Comparison of ENCODE assay signal across 31 cellular contexts in genomic region chr6:149366237-149366921, GRCh38. TPM values are rescaled to one million over a fixed set of nuclear protein-coding genes. Genes with fewer than 3 reads are reported as not detected.
A peak's percentile ranks its signal among the peaks of the same experiment; 100 is the strongest.
DNase-seq lines count a peak whose midpoint lies in the region; ATAC-seq, FAIRE-seq and TF ChIP-seq lines count a peak whose summit lies in the region.
"Had no signal": no experiment of that assay in that cellular context is flagged by ENCODE, and none has a peak within 500 bp of the region (broad histone marks: within the 10 kb centered on the region; RNA-seq: fewer than 3 reads in every experiment).

No MANE protein-coding gene starts in this region.

- H4K8ac ChIP-seq in IMR-90 (ENCODE audit: low read depth in 2 of 2, low read length in 2 of 2) = no peak overlapping the region

- H3K9me3 ChIP-seq in IMR-90 (ENCODE audit: control insufficient read depth, insufficient read depth, low read length) (no peaks in the 10 kb centered on the region), K562 (replicated peaks; ENCODE audit: control insufficient read depth, insufficient read depth, low read depth, low read length) (no peaks in the 10 kb centered on the region), stomach (no peaks in the 10 kb centered on the region)
- H3K9me3 ChIP-seq: ascending aorta, esophagus muscularis mucosa, left lung, pancreas, right lobe of liver had no signal

- H2AFZ ChIP-seq in IMR-90 (replicated peaks; ENCODE audit: low read length, poor library complexity) (no peak overlapping the region), K562 (ENCODE audit: low read depth, low read length) (no peak overlapping the region)
- H2AFZ ChIP-seq: hepatocyte had no signal

- H3K9ac ChIP-seq in IMR-90 (ENCODE audit: low read depth, low read length) (no peak overlapping the region), K562 (ENCODE audit: insufficient read depth in 1 of 2, low read depth in 2 of 2, low read length in 2 of 2) (no peak overlapping the region)

- TF ChIP-seq POLR2A in IMR-90 (IDR thresholded peaks at IDR 0.05; ENCODE audit: low read depth, low read length) (no peak), K562 (conservative IDR thresholded peaks at IDR 0.05) (no peak), stomach (IDR thresholded peaks at IDR 0.05) (no peak)

- peaks cover 9% of the 10 kb centered on the region for H3K4me1 ChIP-seq in IMR-90 (ENCODE audit: control insufficient read depth, insufficient read depth, low read length)
- peaks cover 0 to 11% of the 10 kb centered on the region in 2 experiments; a peak in 2 of 5 replicates for H3K4me1 ChIP-seq in K562 (replicated peaks in 1 of 2; ENCODE audit: control insufficient read depth in 2 of 2, insufficient read depth in 2 of 2, low read length in 2 of 2)
- peaks cover 26 to 84% (median 52%) of the 10 kb centered on the region in 4 donors for H3K4me1 ChIP-seq in stomach

- H3K18ac ChIP-seq in IMR-90 (ENCODE audit: low read depth, low read length) = no peak overlapping the region

- H4K5ac ChIP-seq in IMR-90 (ENCODE audit: low read depth, low read length) = no peak overlapping the region; the same call in 1 of the 2 replicates

- CTCF ChIA-PET in IMR-90 (lab: Yijun Ruan, JAX) (interaction anchor here (0.6 kb wide), 1 partner anchor 16 kb away, joined by 3 read pairs; no protein-coding TSS in a partner anchor), K562 (lab: Yijun Ruan, JAX; ENCODE audit: low intra/inter-chr PET ratio) (no interaction called here), HEK293T (lab: Yijun Ruan, JAX) (no interaction called here)

- H2AK9ac ChIP-seq in IMR-90 (replicated peaks; ENCODE audit: low read depth, low read length, poor library complexity) = no peak overlapping the region

- no peak overlapping the region for H3K27ac Mint-ChIP-seq in activated T-cell treated with anti-CD3 and anti-CD28 coated beads, Interleukin-2, amount 50 U/mL, for 72 hours
- no peak overlapping the region for H3K27ac Mint-ChIP-seq in stimulated activated effector memory CD8-positive, alpha-beta T cell treated with anti-CD3 and anti-CD28 coated beads, Interleukin-12 subunit alpha, Interleukin-12 subunit beta, amount 100 ng/mL, for 72 hours

- no peak overlapping the region for H3K23ac ChIP-seq in IMR-90 (ENCODE audit: low read depth, low read length)

- H2BK120ac ChIP-seq in IMR-90 (ENCODE audit: low read depth, low read length) = no peak overlapping the region

- H4K20me1 ChIP-seq in IMR-90 (ENCODE audit: insufficient read depth, low read length) (peaks cover 60% of the 10 kb centered on the region), K562 (replicated peaks; ENCODE audit: control insufficient read depth, insufficient read depth, low read length) (peaks cover 13% of the 10 kb centered on the region; the same call in 1 of the 2 replicates)

- peaks cover 1 to 4% of the 10 kb centered on the region in 2 donors for H3K9me3 Mint-ChIP-seq in activated T-cell treated with anti-CD3 and anti-CD28 coated beads, Interleukin-2, amount 50 U/mL, for 72 hours
- peaks cover 5% of the 10 kb centered on the region for H3K9me3 Mint-ChIP-seq in stimulated activated effector memory CD8-positive, alpha-beta T cell treated with anti-CD3 and anti-CD28 coated beads, Interleukin-12 subunit alpha, Interleukin-12 subunit beta, amount 100 ng/mL, for 72 hours
- H3K9me3 Mint-ChIP-seq: nephron progenitor cell had no signal

- no peak for TF ChIP-seq RAD21 in IMR-90 (IDR thresholded peaks at IDR 0.05; ENCODE audit: low read length)
- TF ChIP-seq RAD21 in K562 (CRISPR knock-in tag; conservative IDR thresholded peaks at IDR 0.05 in 1 of 2, IDR thresholded peaks at IDR 0.05 in 1 of 2) = no peak

- H3K4me3 ChIP-seq in IMR-90 (ENCODE audit: insufficient read depth, low read depth, low read length) (no peak overlapping the region), K562 (no peak overlapping the region), stomach (no peak overlapping the region)
- H3K4me3 ChIP-seq: ascending aorta, esophagus muscularis mucosa, hepatocyte, left lung, pancreas, right lobe of liver had no signal

- in situ Hi-C loops in IMR-90 (cut with MboI; ENCODE audit: low sequenced_read_pairs) (no loop called here), K562 (cut with MboI) (no loop called here)

- H3K27ac ChIP-seq in IMR-90 (ENCODE audit: insufficient read depth, low read length) (no peak overlapping the region), K562 (ENCODE audit: extremely low read depth, low read depth, low read length) (no peak overlapping the region), stomach (no peak overlapping the region)
- H3K27ac ChIP-seq: ascending aorta, C4-2B, esophagus muscularis mucosa, hepatocyte, left lung, pancreas, right lobe of liver had no signal

- no peak for TF ChIP-seq CTCF in IMR-90 (conservative IDR thresholded peaks at IDR 0.05; ENCODE audit: low read depth, low read length)
- TF ChIP-seq CTCF in K562 (IDR thresholded peaks at IDR 0.05 in 2 of 3, conservative IDR thresholded peaks at IDR 0.05 in 1 of 3; ENCODE audit: insufficient read depth in 2 of 3, low read depth in 1 of 3, low read length in 3 of 3) = no peak
- no peak for TF ChIP-seq CTCF in stomach (IDR thresholded peaks at IDR 0.05)

- no peak overlapping the region for H2BK15ac ChIP-seq in IMR-90 (ENCODE audit: low read depth, low read length)

- intact Hi-C loops in IMR-90 (cut with micrococcal nuclease) (no loop called here), K562 (cut with micrococcal nuclease) (no loop called here), stomach (cut with DNase I; ENCODE audit: low total_unique reads) (no loop called here)

- H3K4me3 Mint-ChIP-seq in activated T-cell treated with anti-CD3 and anti-CD28 coated beads, Interleukin-2, amount 50 U/mL, for 72 hours = no peak overlapping the region
- H3K4me3 Mint-ChIP-seq in stimulated activated effector memory CD8-positive, alpha-beta T cell treated with anti-CD3 and anti-CD28 coated beads, Interleukin-12 subunit alpha, Interleukin-12 subunit beta, amount 100 ng/mL, for 72 hours = no peak overlapping the region
- H3K4me3 Mint-ChIP-seq: nephron progenitor cell had no signal

- FAIRE-seq in K562 (lab: Jason Lieb, UNC) = no peak
- FAIRE-seq: frontal cortex, pancreas had no signal

- no peak overlapping the region for H3K14ac ChIP-seq in IMR-90 (replicated peaks; ENCODE audit: low read depth, low read length)

- no peaks in the 10 kb centered on the region for H3K27me3 Mint-ChIP-seq in activated T-cell treated with anti-CD3 and anti-CD28 coated beads, Interleukin-2, amount 50 U/mL, for 72 hours (ENCODE audit: low read depth)

- no peak overlapping the region for H3K56ac ChIP-seq in IMR-90 (ENCODE audit: extremely low read depth, insufficient read depth, low read length)

- no peak overlapping the region for H2BK5ac ChIP-seq in IMR-90 (ENCODE audit: low read depth, low read length, poor library complexity, severe bottlenecking)

- peaks cover 61% of the 10 kb centered on the region for H3K79me2 ChIP-seq in K562 (ENCODE audit: control insufficient read depth, insufficient read depth, low read length)

- H3K36me3 ChIP-seq in IMR-90 (ENCODE audit: control insufficient read depth, insufficient read depth, low read length) = peaks cover 8% of the 10 kb centered on the region
- H3K36me3 ChIP-seq in K562 (ENCODE audit: control insufficient read depth, insufficient read depth, low read length) = peaks cover 10% of the 10 kb centered on the region; the same call in 1 of the 3 replicates
- peaks cover 0 to 9% (median 7%) of the 10 kb centered on the region in 4 donors for H3K36me3 ChIP-seq in stomach
- H3K36me3 ChIP-seq: ascending aorta, left lung, pancreas, right lobe of liver had no signal

- peak; percentile 52 to 64 for ATAC-seq in activated T-cell treated with anti-CD3 and anti-CD28 coated beads, Interleukin-2, amount 50 U/mL, for 72 hours (replicated peaks in 1 of 2)
- ATAC-seq in IMR-90 (ENCODE audit: low read depth) = no peak
- no peak for ATAC-seq in K562
- peak; percentile 70 for ATAC-seq in stimulated activated effector memory CD8-positive, alpha-beta T cell treated with anti-CD3 and anti-CD28 coated beads, Interleukin-12 subunit alpha, Interleukin-12 subunit beta, amount 100 ng/mL, for 72 hours
- no peak for ATAC-seq in GM19463 (IDR thresholded peaks at IDR 0.05; ENCODE audit: unreplicated experiment)
- ATAC-seq: left lung, pancreas, right lobe of liver had no signal

- peaks cover 14 to 19% of the 10 kb centered on the region in 2 donors for H3K36me3 Mint-ChIP-seq in activated T-cell treated with anti-CD3 and anti-CD28 coated beads, Interleukin-2, amount 50 U/mL, for 72 hours (ENCODE audit: insufficient read depth in 2 of 2)
- H3K36me3 Mint-ChIP-seq in stimulated activated effector memory CD8-positive, alpha-beta T cell treated with anti-CD3 and anti-CD28 coated beads, Interleukin-12 subunit alpha, Interleukin-12 subunit beta, amount 100 ng/mL, for 72 hours = peaks cover 53% of the 10 kb centered on the region

- TF ChIP-seq EP300 in K562 (IDR thresholded peaks at IDR 0.05; ENCODE audit: low read length) (no peak), stomach (IDR thresholded peaks at IDR 0.05) (no peak)

- dilution Hi-C loops in IMR-90 (cut with HindIII; ENCODE audit: low sequenced_read_pairs, unreplicated experiment) = no loop called here

- H4K91ac ChIP-seq in IMR-90 (ENCODE audit: insufficient read depth, low read depth, low read length) = no peak overlapping the region

- H3K9me1 ChIP-seq in IMR-90 (ENCODE audit: insufficient read depth, low read length) (peaks cover 8% of the 10 kb centered on the region), K562 (ENCODE audit: control insufficient read depth, insufficient read depth, low read length) (peaks cover 3% of the 10 kb centered on the region)

- H3K4me2 ChIP-seq in IMR-90 (ENCODE audit: low read depth, low read length) (peak overlapping the region; percentile 35; the same call in 1 of the 2 replicates), K562 (ENCODE audit: insufficient read depth, low read length) (no peak overlapping the region)
- H3K4me2 ChIP-seq: hepatocyte had no signal

- peaks cover 39% of the 10 kb centered on the region for H3K4me1 Mint-ChIP-seq in activated T-cell treated with anti-CD3 and anti-CD28 coated beads, Interleukin-2, amount 50 U/mL, for 72 hours (ENCODE audit: low read depth)
- peaks cover 36% of the 10 kb centered on the region for H3K4me1 Mint-ChIP-seq in stimulated activated effector memory CD8-positive, alpha-beta T cell treated with anti-CD3 and anti-CD28 coated beads, Interleukin-12 subunit alpha, Interleukin-12 subunit beta, amount 100 ng/mL, for 72 hours
- H3K4me1 Mint-ChIP-seq: nephron progenitor cell had no signal

- H3K27me3 ChIP-seq in IMR-90 (ENCODE audit: control insufficient read depth, insufficient read depth, low read length) (no peaks in the 10 kb centered on the region), K562 (ENCODE audit: control insufficient read depth in 2 of 2, insufficient read depth in 2 of 2, low read length in 2 of 2) (no peaks in the 10 kb centered on the region), stomach (no peaks in the 10 kb centered on the region)
- H3K27me3 ChIP-seq: ascending aorta, esophagus muscularis mucosa, hepatocyte, left lung, pancreas, right lobe of liver had no signal

- no peak overlapping the region for H3K4ac ChIP-seq in IMR-90 (ENCODE audit: low read depth, low read length)

- BruUV-seq in IMR-90 (replicated peaks; lab: Mats Ljungman, UMichigan) = no TSS peak
- BruUV-seq in K562 (replicated peaks; lab: Mats Ljungman, UMichigan) = no TSS peak

- DNase-seq in activated T-cell treated with anti-CD3 and anti-CD28 coated beads, Interleukin-2, amount 50 U/mL, for 72 hours = no peak
- DNase-seq in activated T-cell treated with anti-CD3 and anti-CD28 coated beads, Interleukin-2, amount 50 U/mL, for 48 hours = no peak
- no peak for DNase-seq in IMR-90
- DNase-seq in K562 (ENCODE audit: extremely low read depth in 1 of 4, low spot score in 3 of 4) = no peak
- no peak for DNase-seq in stimulated activated effector memory CD8-positive, alpha-beta T cell treated with anti-CD3 and anti-CD28 coated beads, Interleukin-12 subunit alpha, Interleukin-12 subunit beta, amount 100 ng/mL, for 72 hours (ENCODE audit: low spot score in 2 of 2)
- no peak for DNase-seq in stomach
- no peak for DNase-seq in HEK293T (ENCODE audit: extremely low spot score)
- DNase-seq: ACHN; activated CD4-positive, alpha-beta T cell treated with anti-CD3 and anti-CD28 coated beads for 1 hour; activated CD8-positive, alpha-beta memory T cell treated with anti-CD3 and anti-CD28 coated beads, Interleukin-2, amount 50 U/mL, for 4 hours; activated naive CD4-positive, alpha-beta T cell; cerebellar nuclear complex; effector CD4-positive, alpha-beta T cell; H7; KBM-7; left lung; NCI-H187; NCI-H69; nephron progenitor cell; pancreas; right lobe of liver; stimulated activated CD4-positive, alpha-beta T cell treated with anti-CD3 and anti-CD28 coated beads, Interleukin-15, amount 100 ng/mL, for 24 hours; substantia nigra; T1000 had no signal

- H3K79me1 ChIP-seq in IMR-90 (ENCODE audit: low read depth in 1 of 2, low read length in 2 of 2) = peaks cover 44 to 72% of the 10 kb centered on the region in 2 experiments

- H2AK5ac ChIP-seq in IMR-90 (ENCODE audit: low read depth, low read length) = no peak overlapping the region

- WGBS in IMR-90 (ENCODE audit: extremely low coverage in 2 of 2, insufficient read length in 1 of 2), 2 experiments = no CpG with 5 or more reads among the region's 4 CpGs
- 48% methylated on average over 4 of the region's 4 CpGs for WGBS in K562 (ENCODE audit: insufficient coverage, low coverage, missing lambda C conversion rate)
- WGBS in stomach, 5 donors = 49 to 74% (median 61%) methylated on average over 4 of the region's 4 CpGs

- H2BK20ac ChIP-seq in IMR-90 (ENCODE audit: low read depth, low read length) = no peak overlapping the region

- POLR2A ChIA-PET in IMR-90 (lab: Charles Lee; ENCODE audit: unreplicated experiment) (no interaction called here), K562 (lab: Yijun Ruan, JAX) (interaction anchor here (0.5 to 0.6 kb wide), 2 partner anchors 17 to 19 kb away, joined by 3 read pairs; no protein-coding TSS in a partner anchor), HEK293T (lab: Yijun Ruan, JAX) (no interaction called here)

RNA-seq across cellular contexts. Expression of gene SUMO4, which starts 33.7 kb away (rescaled TPM):
- 1 to 10 TPM; 5.4 to 7.2 TPM for total RNA-seq in activated T-cell treated with anti-CD3 and anti-CD28 coated beads, Interleukin-2, amount 50 U/mL, for 72 hours
- total RNA-seq in IMR-90 (2012; rRNA removed) (1.9 and 2.2 TPM in 2 replicates), K562 (2014; rRNA removed) (0.50 and 1.1 TPM in 2 replicates), K562 (2014; rRNA removed; fragmentation: Illumina TruSeq; extraction: Trizol) (1.9 and 2.2 TPM in 2 replicates), K562 (2015; rRNA removed; fragmentation: Illumina TruSeq; extraction: Trizol) (1.7 and 2.0 TPM in 2 replicates), K562 (2021) (0.60 and 0.92 TPM in 2 replicates), stomach (1 to 10 TPM in 4 of 5 donors, not detected in 1; 1.2 to 7.7 (median 4.0) TPM)
- polyA plus RNA-seq in IMR-90 (2012; rRNA removed) (not detected in 2 replicates), K562 (2011; rRNA removed) (0.14 and 0.35 TPM in 2 replicates), K562 (2014; fragmentation: Illumina TruSeq; extraction: Trizol) (0.25 TPM in 1 of 2 replicates, not detected in the other), K562 (2014; fragmentation: Nextera tagmentation; extraction: Ambion mirVana) (under 1 TPM in 1 of 2 experiments, not detected in 1; 0.27 TPM), K562 (2014; rRNA removed) (0.20 and 0.27 TPM in 2 replicates), stomach (not detected)
- not detected in 2 replicates for polyA plus RNA-seq in IMR-90 (2012; cell fraction: cytosol; rRNA removed)
- polyA plus RNA-seq in IMR-90 (2012; cell fraction: nucleus; rRNA removed; ENCODE audit: low replicate concordance) = 0.05 and 0.44 TPM in 2 replicates
- total RNA-seq in K562 (2011; cell fraction: chromatin; rRNA removed; ENCODE audit: low replicate concordance) = 1.9 and 8.6 TPM in 2 replicates
- total RNA-seq in K562 (2011; cell fraction: nucleolus; rRNA removed) = 1.5 and 2.0 TPM in 2 replicates
- total RNA-seq in K562 (2011; cell fraction: nucleoplasm; rRNA removed) = 1.5 and 4.2 TPM in 2 replicates
- not detected in 2 replicates for polyA plus RNA-seq in K562 (2011; cell fraction: cytosol; rRNA removed)
- polyA plus RNA-seq in K562 (2011; cell fraction: nucleus; rRNA removed) = 0.79 and 0.94 TPM in 2 replicates
- 0.26 TPM in 1 of 2 replicates, not detected in the other for polyA plus RNA-seq in K562 (2012)
- polyA minus RNA-seq in K562 (2011; rRNA and poly(A)+ RNA removed) = 3.5 and 4.9 TPM in 2 replicates
- polyA minus RNA-seq in K562 (2011; cell fraction: cytosol; rRNA and poly(A)+ RNA removed) = 0.76 TPM in 1 of 2 replicates, not detected in the other
- polyA minus RNA-seq in K562 (2011; cell fraction: nucleus; rRNA and poly(A)+ RNA removed) = 4.3 and 7.6 TPM in 2 replicates
- total RNA-seq: ascending aorta, G401 had no signal

RNA-seq across cellular contexts. Expression of gene TAB2, which starts 48.9 kb away (rescaled TPM):
- total RNA-seq in activated T-cell treated with anti-CD3 and anti-CD28 coated beads, Interleukin-2, amount 50 U/mL, for 72 hours = 100 to 1,000 TPM; 118 to 125 TPM
- total RNA-seq in IMR-90 (2012; rRNA removed) (20.8 and 21.4 TPM in 2 replicates), K562 (2014; rRNA removed) (9.1 and 10.6 TPM in 2 replicates), K562 (2014; rRNA removed; fragmentation: Illumina TruSeq; extraction: Trizol) (17.4 and 19.9 TPM in 2 replicates), K562 (2015; rRNA removed; fragmentation: Illumina TruSeq; extraction: Trizol) (18.9 and 21.5 TPM in 2 replicates), K562 (2021) (19.3 and 23.2 TPM in 2 replicates), stomach (100 to 1,000 TPM in 2 of 5 donors, 10 to 100 TPM in 3; 15.6 to 119 (median 56.4) TPM)
- polyA plus RNA-seq in IMR-90 (2012; rRNA removed) (23.9 and 25.3 TPM in 2 replicates), K562 (2011; rRNA removed) (36.3 and 38.3 TPM in 2 replicates), K562 (2014; fragmentation: Illumina TruSeq; extraction: Trizol) (29.8 and 32.9 TPM in 2 replicates), K562 (2014; fragmentation: Nextera tagmentation; extraction: Ambion mirVana) (1 to 10 TPM; 9.5 to 10.0 TPM), K562 (2014; rRNA removed) (16.9 and 18.6 TPM in 2 replicates), stomach (10 to 100 TPM; 14.1 to 39.1 (median 24.0) TPM)
- 6.5 and 6.6 TPM in 2 replicates for polyA plus RNA-seq in IMR-90 (2012; cell fraction: cytosol; rRNA removed)
- 2.6 and 21.6 TPM in 2 replicates for polyA plus RNA-seq in IMR-90 (2012; cell fraction: nucleus; rRNA removed; ENCODE audit: low replicate concordance)
- total RNA-seq in K562 (2011; cell fraction: chromatin; rRNA removed; ENCODE audit: low replicate concordance) = 32.6 and 83.4 TPM in 2 replicates
- 12.5 and 17.0 TPM in 2 replicates for total RNA-seq in K562 (2011; cell fraction: nucleolus; rRNA removed)
- total RNA-seq in K562 (2011; cell fraction: nucleoplasm; rRNA removed) = 22.4 and 28.9 TPM in 2 replicates
- 14.7 and 22.5 TPM in 2 replicates for polyA plus RNA-seq in K562 (2011; cell fraction: cytosol; rRNA removed)
- polyA plus RNA-seq in K562 (2011; cell fraction: nucleus; rRNA removed) = 16.4 and 24.9 TPM in 2 replicates
- polyA plus RNA-seq in K562 (2012) = 19.1 and 25.4 TPM in 2 replicates
- polyA minus RNA-seq in K562 (2011; rRNA and poly(A)+ RNA removed) = 58.1 and 66.9 TPM in 2 replicates
- polyA minus RNA-seq in K562 (2011; cell fraction: cytosol; rRNA and poly(A)+ RNA removed) = 20.3 and 20.8 TPM in 2 replicates
- 16.2 and 25.0 TPM in 2 replicates for polyA minus RNA-seq in K562 (2011; cell fraction: nucleus; rRNA and poly(A)+ RNA removed)

Comparison
In these comparisons a context has a peak if more than half of its experiments do, and no peak if none do; other contexts are left out.
1. ATAC-seq: peak in activated T-cell treated with anti-CD3 and anti-CD28 coated beads, Interleukin-2, amount 50 U/mL, for 72 hours (2 of 2) and stimulated activated effector memory CD8-positive, alpha-beta T cell treated with anti-CD3 and anti-CD28 coated beads, Interleukin-12 subunit alpha, Interleukin-12 subunit beta, amount 100 ng/mL, for 72 hours (single experiment); none in IMR-90 (single experiment), K562 (single experiment) and GM19463 (single experiment).